17 cellular contexts compared by ENCODE assay signal in the genomic region with DNA sequence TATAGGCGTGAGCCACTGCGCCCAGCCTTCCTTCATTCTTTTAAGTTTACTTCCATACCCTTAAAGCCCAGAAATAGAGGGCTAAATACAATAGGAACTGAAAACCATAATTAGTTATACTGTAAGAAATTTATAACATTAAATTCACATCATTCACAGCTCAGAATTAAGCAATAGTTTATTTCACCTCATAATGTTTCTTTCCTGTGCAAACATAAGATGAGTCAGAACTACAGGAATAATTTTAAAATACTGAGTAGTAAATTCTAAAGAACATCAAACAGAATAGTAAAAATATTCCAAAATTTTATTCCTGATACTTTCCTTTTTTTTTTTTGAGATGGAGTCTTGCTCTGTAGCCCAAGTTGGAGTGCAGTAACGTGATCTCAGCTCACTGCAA. TPM values are rescaled to one million over a fixed set of nuclear protein-coding genes. Genes with fewer than 3 reads are reported as not detected.
DNase-seq lines count a peak whose midpoint lies in the region; ATAC-seq and TF ChIP-seq lines count a peak whose summit lies in the region.
"Had no signal": no experiment of that assay in that cellular context is flagged by ENCODE, and none has a peak within 500 bp of the region (broad histone marks: within the 10 kb centered on the region; RNA-seq: fewer than 3 reads in every experiment).

No MANE protein-coding gene starts in this region.

- intact Hi-C loops in left lung (cut with DNase I) = no loop called here

- ATAC-seq in left lung = peak; percentile 33

- no peak overlapping the region for H3K4me3 ChIP-seq in left lung
- H3K4me3 ChIP-seq: MG63 had no signal

- no peaks in the 10 kb centered on the region for H3K27me3 ChIP-seq in left lung
- H3K27me3 ChIP-seq: BE2C, MG63 had no signal

- H3K9me3 Mint-ChIP-seq in IgD-negative memory B cell (no peaks in the 10 kb centered on the region), chondrocyte (ENCODE audit: low read depth) (no peaks in the 10 kb centered on the region)
- H3K9me3 Mint-ChIP-seq: CD4-positive, alpha-beta memory T cell had no signal

- H3K36me3 Mint-ChIP-seq in IgD-negative memory B cell (no peaks in the 10 kb centered on the region), chondrocyte (ENCODE audit: low read depth) (peaks cover 1% of the 10 kb centered on the region)

- peaks cover 0 to 18% of the 10 kb centered on the region in 2 donors for H3K36me3 ChIP-seq in left lung

- peak overlapping the region in 1 of 2 donors; percentile 18 for H3K27ac ChIP-seq in left lung
- H3K27ac ChIP-seq: KMS-11 had no signal

- no peaks in the 10 kb centered on the region for H3K27me3 Mint-ChIP-seq in IgD-negative memory B cell
- no peaks in the 10 kb centered on the region for H3K27me3 Mint-ChIP-seq in chondrocyte (ENCODE audit: low read depth)
- H3K27me3 Mint-ChIP-seq: CD4-positive, alpha-beta memory T cell had no signal

- peak overlapping the region in 2 of 3 donors; percentile 23 to 88 for H3K27ac Mint-ChIP-seq in IgD-negative memory B cell
- peak overlapping the region; percentile 43 for H3K27ac Mint-ChIP-seq in chondrocyte (ENCODE audit: unreplicated experiment)

- peaks cover 17 to 21% (median 21%) of the 10 kb centered on the region in 3 donors for H3K4me1 Mint-ChIP-seq in IgD-negative memory B cell
- H3K4me1 Mint-ChIP-seq in chondrocyte (ENCODE audit: low read depth) = peaks cover 20% of the 10 kb centered on the region

- H3K4me3 Mint-ChIP-seq in IgD-negative memory B cell (no peak overlapping the region), chondrocyte (ENCODE audit: unreplicated experiment) (no peak overlapping the region)
- H3K4me3 Mint-ChIP-seq: CD4-positive, alpha-beta memory T cell had no signal

- H3K4me1 ChIP-seq in left lung = peaks cover 9 to 46% of the 10 kb centered on the region in 2 donors
- H3K4me1 ChIP-seq: BE2C had no signal

- peak; percentile 2 for DNase-seq in AG08395 (ENCODE audit: low spot score)
- no peak for DNase-seq in chondrocyte (ENCODE audit: low spot score)
- no peak for DNase-seq in left lung
- DNase-seq in NCI-H2029 treated with DMSO at 0.1 percent for 48 hours (lab: John Stamatoyannopoulos, UW) = no peak
- DNase-seq in pons (ENCODE audit: low spot score) = no peak
- no peak for DNase-seq in NCI-H2107 treated with DMSO at 0.1 percent for 48 hours (lab: John Stamatoyannopoulos, UW; ENCODE audit: unreplicated experiment)
- no peak for DNase-seq in SK-N-DZ (ENCODE audit: low spot score)
- DNase-seq: BE2C; CD4-positive, alpha-beta memory T cell; DMS79 treated with DMSO at 0.1 percent for 48 hours; GDM1; MG63; NCI-H1105; NCI-H187; NCI-H2171 had no signal

- TF ChIP-seq CTCF in chondrocyte (IDR thresholded peaks at IDR 0.05) (no peak), left lung (IDR thresholded peaks at IDR 0.05) (no peak)

- no peaks in the 10 kb centered on the region for H3K9me3 ChIP-seq in left lung
- H3K9me3 ChIP-seq: BE2C, MG63 had no signal

RNA-seq across cellular contexts. Expression of gene POGZ, which starts 24.1 kb away (rescaled TPM):
- 9.4 TPM for polyA plus RNA-seq in IgD-negative memory B cell
- total RNA-seq in chondrocyte (61.7 to 79.7 TPM (median 65.0 TPM) in 3 replicates), left lung (10 to 100 TPM; 65.6 to 73.4 TPM)
- 30.7 and 35.4 TPM in 2 replicates for polyA plus RNA-seq in SK-N-DZ (2014; cell fraction: cytosol; rRNA removed)
- polyA plus RNA-seq in SK-N-DZ (2014; cell fraction: nucleus; rRNA removed) = 65.6 and 111 TPM in 2 replicates

RNA-seq across cellular contexts. Expression of gene PSMB4, which starts 35.8 kb away (rescaled TPM):
- 69.1 TPM for polyA plus RNA-seq in IgD-negative memory B cell
- total RNA-seq in chondrocyte (229 to 257 TPM (median 236 TPM) in 3 replicates), left lung (100 to 1,000 TPM; 166 to 249 TPM)
- polyA plus RNA-seq in SK-N-DZ (2014; cell fraction: cytosol; rRNA removed) = 577 and 606 TPM in 2 replicates
- 584 and 729 TPM in 2 replicates for polyA plus RNA-seq in SK-N-DZ (2014; cell fraction: nucleus; rRNA removed)
